30 cellular contexts compared by ENCODE assay signal in the genomic region with DNA sequence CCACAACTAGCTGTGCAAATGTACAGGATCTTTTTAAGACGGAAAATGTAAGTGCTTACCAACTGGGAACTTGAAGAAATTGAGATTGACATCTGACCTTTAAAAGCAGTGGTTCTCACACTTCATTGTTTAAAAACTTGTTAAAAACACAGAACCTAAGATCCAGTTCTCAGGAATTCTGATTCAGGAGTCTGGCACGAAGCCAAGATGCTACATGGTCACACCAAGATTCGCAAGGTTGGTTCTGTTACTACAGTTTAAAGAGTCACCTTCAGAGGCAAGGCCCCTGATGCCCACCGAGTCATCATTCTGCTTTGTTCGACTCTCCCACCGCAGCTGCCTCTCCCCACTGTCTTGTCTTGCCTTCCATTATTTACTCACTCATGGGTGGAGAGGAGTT.
"Had no signal": no experiment of that assay in that cellular context is flagged by ENCODE, and none has a peak within 500 bp of the region (broad histone marks: within the 10 kb centered on the region; RNA-seq: fewer than 3 reads in every experiment).

No MANE protein-coding gene starts in this region.

- ATAC-seq: activated CD8-positive, alpha-beta memory T cell treated with anti-CD3 and anti-CD28 coated beads, Interleukin-2, amount 10 ng/mL, durations not matched to agents 7 days and 5 days; activated CD8-positive, alpha-beta T cell treated with anti-CD3 and anti-CD28 coated beads for 36 hours; foreskin keratinocyte; left ventricle myocardium superior; natural killer cell treated with Interleukin-12 subunit alpha and Interleukin-12 subunit beta and Interleukin-15 and Interleukin-18, amount 100 ng/mL, for 72 hours; right lobe of liver; stimulated activated effector memory CD8-positive, alpha-beta T cell treated with anti-CD3 and anti-CD28 coated beads, Interleukin-12 subunit alpha, Interleukin-12 subunit beta, amount 100 ng/mL, for 72 hours; stimulated activated naive CD8-positive, alpha-beta T cell treated with anti-CD3 and anti-CD28 coated beads, Interleukin-15, amount 100 ng/mL, for 72 hours had no signal

- H3K27ac ChIP-seq: adrenal gland, ascending aorta, brain microvascular endothelial cell, foreskin keratinocyte, parathyroid adenoma, right lobe of liver, skin epidermis, transverse colon, vagina, WERI-Rb-1 had no signal

- H2AFZ ChIP-seq: parathyroid adenoma had no signal

- H3K27ac Mint-ChIP-seq: activated CD4-positive, alpha-beta T cell treated with anti-CD3 and anti-CD28 coated beads, Interleukin-2, amount 10 ng/mL, durations not matched to agents 7 days and 5 days; activated CD8-positive, alpha-beta memory T cell treated with anti-CD3 and anti-CD28 coated beads, Interleukin-2, amount 10 ng/mL, durations not matched to agents 7 days and 5 days; activated CD8-positive, alpha-beta T cell treated with anti-CD3 and anti-CD28 coated beads for 36 hours; activated naive CD8-positive, alpha-beta T cell; dendritic cell treated with granulocyte-macrophage colony-stimulating factor and Interleukin-4, amounts not matched to agents 40 ng/mL and 50 ng/mL, for 4 days; stimulated activated effector memory CD8-positive, alpha-beta T cell treated with anti-CD3 and anti-CD28 coated beads, Interleukin-12 subunit alpha, Interleukin-12 subunit beta, amount 100 ng/mL, for 72 hours; stimulated activated naive CD8-positive, alpha-beta T cell treated with anti-CD3 and anti-CD28 coated beads, Interleukin-15, amount 100 ng/mL, for 72 hours had no signal

- H3K9me3 Mint-ChIP-seq: activated CD4-positive, alpha-beta T cell treated with anti-CD3 and anti-CD28 coated beads, Interleukin-2, amount 10 ng/mL, durations not matched to agents 7 days and 5 days; activated CD8-positive, alpha-beta T cell treated with anti-CD3 and anti-CD28 coated beads for 36 hours; dendritic cell treated with granulocyte-macrophage colony-stimulating factor and Interleukin-4, amounts not matched to agents 40 ng/mL and 50 ng/mL, for 4 days; natural killer cell treated with Interleukin-12 subunit alpha and Interleukin-12 subunit beta and Interleukin-15 and Interleukin-18, amount 100 ng/mL, for 72 hours; stimulated activated naive CD8-positive, alpha-beta T cell treated with anti-CD3 and anti-CD28 coated beads, Interleukin-15, amount 100 ng/mL, for 72 hours had no signal

- H3K36me3 ChIP-seq: adrenal gland, ascending aorta, brain microvascular endothelial cell, right lobe of liver, transverse colon, vagina, WERI-Rb-1 had no signal

- H3K27me3 ChIP-seq: adrenal gland, ascending aorta, brain microvascular endothelial cell, foreskin keratinocyte, right lobe of liver, transverse colon, vagina had no signal

- H3K9me3 ChIP-seq: adrenal gland, ascending aorta, right lobe of liver, transverse colon, vagina had no signal

- H3K4me1 ChIP-seq: adrenal gland, ascending aorta, parathyroid adenoma, right lobe of liver, transverse colon had no signal

- H3K27me3 Mint-ChIP-seq: activated naive CD8-positive, alpha-beta T cell; dendritic cell treated with granulocyte-macrophage colony-stimulating factor and Interleukin-4, amounts not matched to agents 40 ng/mL and 50 ng/mL, for 4 days; stimulated activated naive CD8-positive, alpha-beta T cell treated with anti-CD3 and anti-CD28 coated beads, Interleukin-15, amount 100 ng/mL, for 72 hours had no signal

- DNase-seq: activated CD4-positive, alpha-beta T cell treated with anti-CD3 and anti-CD28 coated beads, Interleukin-2, amount 10 ng/mL, durations not matched to agents 7 days and 5 days; activated CD4-positive, CD25-positive, alpha-beta regulatory T cell treated with anti-CD3 and anti-CD28 coated beads, Interleukin-2, amount 50 U/mL, for 72 hours; activated CD8-positive, alpha-beta memory T cell treated with anti-CD3 and anti-CD28 coated beads, Interleukin-2, amount 10 ng/mL, durations not matched to agents 7 days and 5 days; activated CD8-positive, alpha-beta T cell treated with anti-CD3 and anti-CD28 coated beads for 36 hours; activated gamma-delta T cell treated with Interleukin-2 at 50 U/mL for 16 hours; activated T-cell treated with anti-CD3 and anti-CD28 coated beads for 4 hours; brain microvascular endothelial cell; caudate nucleus; effector CD4-positive, alpha-beta T cell; foreskin keratinocyte; glutamatergic neuron; hippocampal formation; left ventricle myocardium superior; mammary epithelial cell; right lobe of liver; stimulated activated CD4-positive, alpha-beta T cell treated with anti-CD3 and anti-CD28 coated beads, Interleukin-1b, Interleukin-23, amount 100 ng/mL, for 48 hours; stimulated activated naive CD8-positive, alpha-beta T cell treated with anti-CD3 and anti-CD28 coated beads, Interleukin-15, amount 100 ng/mL, for 72 hours; transverse colon; WERI-Rb-1 had no signal

- H3K36me3 Mint-ChIP-seq: activated CD8-positive, alpha-beta memory T cell treated with anti-CD3 and anti-CD28 coated beads, Interleukin-2, amount 10 ng/mL, durations not matched to agents 7 days and 5 days; activated naive CD8-positive, alpha-beta T cell; natural killer cell treated with Interleukin-12 subunit alpha and Interleukin-12 subunit beta and Interleukin-15 and Interleukin-18, amount 100 ng/mL, for 72 hours; stimulated activated effector memory CD8-positive, alpha-beta T cell treated with anti-CD3 and anti-CD28 coated beads, Interleukin-12 subunit alpha, Interleukin-12 subunit beta, amount 100 ng/mL, for 72 hours had no signal

- FAIRE-seq: endometrium, TTC549 had no signal

- H3K4me1 Mint-ChIP-seq: stimulated activated effector memory CD8-positive, alpha-beta T cell treated with anti-CD3 and anti-CD28 coated beads, Interleukin-12 subunit alpha, Interleukin-12 subunit beta, amount 100 ng/mL, for 72 hours had no signal

- H3K4me3 Mint-ChIP-seq: activated CD4-positive, alpha-beta T cell treated with anti-CD3 and anti-CD28 coated beads, Interleukin-2, amount 10 ng/mL, durations not matched to agents 7 days and 5 days; activated CD8-positive, alpha-beta memory T cell treated with anti-CD3 and anti-CD28 coated beads, Interleukin-2, amount 10 ng/mL, durations not matched to agents 7 days and 5 days; activated CD8-positive, alpha-beta T cell treated with anti-CD3 and anti-CD28 coated beads for 36 hours; activated naive CD8-positive, alpha-beta T cell; dendritic cell treated with granulocyte-macrophage colony-stimulating factor and Interleukin-4, amounts not matched to agents 40 ng/mL and 50 ng/mL, for 4 days; natural killer cell treated with Interleukin-12 subunit alpha and Interleukin-12 subunit beta and Interleukin-15 and Interleukin-18, amount 100 ng/mL, for 72 hours; stimulated activated effector memory CD8-positive, alpha-beta T cell treated with anti-CD3 and anti-CD28 coated beads, Interleukin-12 subunit alpha, Interleukin-12 subunit beta, amount 100 ng/mL, for 72 hours; stimulated activated naive CD8-positive, alpha-beta T cell treated with anti-CD3 and anti-CD28 coated beads, Interleukin-15, amount 100 ng/mL, for 72 hours had no signal

- H3K9ac ChIP-seq: parathyroid adenoma had no signal

- H3K4me3 ChIP-seq: adrenal gland, ascending aorta, right lobe of liver, skin epidermis, transverse colon, vagina had no signal

- H3K79me2 ChIP-seq: parathyroid adenoma had no signal
